In genomic region chr2:140041801-140042200, GRCh38 we compare ENCODE assay signal across 26 cellular contexts.
"Had no signal": no experiment of that assay in that cellular context is flagged by ENCODE, and none has a peak within 500 bp of the region (broad histone marks: within the 10 kb centered on the region; RNA-seq: fewer than 3 reads in every experiment).

No MANE protein-coding gene starts in this region.

- DNase-seq: cortex of kidney; dermis blood vessel endothelial cell; dorsolateral prefrontal cortex; effector CD4-positive, alpha-beta T cell; effector CD8-positive, alpha-beta T cell; effector memory CD4-positive, alpha-beta T cell; effector memory CD8-positive, alpha-beta T cell; endodermal cell; erythroblast; esophagus squamous epithelium; foreskin fibroblast; foreskin melanocyte; gastrocnemius medialis; glutamatergic neuron; head of caudate nucleus; heart left ventricle; heart right ventricle; hippocampal formation had no signal

- H3K4me3 ChIP-seq: coronary artery, dorsolateral prefrontal cortex, esophagus muscularis mucosa, esophagus squamous epithelium, gastrocnemius medialis, gastroesophageal sphincter, heart left ventricle, heart right ventricle, hepatocyte had no signal

- H3K4me3 Mint-ChIP-seq: dendritic cell treated with granulocyte-macrophage colony-stimulating factor and Interleukin-4, amounts not matched to agents 40 ng/mL and 50 ng/mL, for 4 days; effector memory CD8-positive, alpha-beta T cell; endodermal cell had no signal

- H3K27me3 ChIP-seq: dorsolateral prefrontal cortex, esophagus muscularis mucosa, esophagus squamous epithelium, foreskin keratinocyte, gastrocnemius medialis, gastroesophageal sphincter, heart left ventricle, heart right ventricle, hepatocyte had no signal

- H2AFZ ChIP-seq: hepatocyte had no signal

- H3K36me3 ChIP-seq: esophagus muscularis mucosa, esophagus squamous epithelium, gastrocnemius medialis, gastroesophageal sphincter, heart left ventricle, heart right ventricle had no signal

- H3K9me3 ChIP-seq: esophagus muscularis mucosa, gastrocnemius medialis, gastroesophageal sphincter had no signal

- H3K4me1 Mint-ChIP-seq: endodermal cell had no signal

- H3K79me2 ChIP-seq: hepatocyte had no signal

- ATAC-seq: effector memory CD8-positive, alpha-beta T cell; esophagus mucosa; foreskin keratinocyte; gastrocnemius medialis; gastroesophageal sphincter; heart left ventricle; heart right ventricle had no signal

- H3K4me2 ChIP-seq: hepatocyte had no signal

- H3K27me3 Mint-ChIP-seq: dendritic cell treated with granulocyte-macrophage colony-stimulating factor and Interleukin-4, amounts not matched to agents 40 ng/mL and 50 ng/mL, for 4 days; effector memory CD8-positive, alpha-beta T cell had no signal

- H3K27ac Mint-ChIP-seq: dendritic cell treated with granulocyte-macrophage colony-stimulating factor and Interleukin-4, amounts not matched to agents 40 ng/mL and 50 ng/mL, for 4 days; effector memory CD8-positive, alpha-beta T cell; endodermal cell had no signal

- H3K27ac ChIP-seq: coronary artery, dorsolateral prefrontal cortex, epithelial cell of prostate, esophagus muscularis mucosa, esophagus squamous epithelium, foreskin keratinocyte, gastrocnemius medialis, gastroesophageal sphincter, heart left ventricle, heart right ventricle, hepatocyte had no signal

- H3K4me1 ChIP-seq: esophagus muscularis mucosa, esophagus squamous epithelium, foreskin keratinocyte, gastrocnemius medialis, gastroesophageal sphincter, heart left ventricle, heart right ventricle had no signal
